In genomic region chr22:19156109-19156508, GRCh38 we compare ENCODE assay signal across 1 cellular context.
TF ChIP-seq lines count a peak whose summit lies in the region.
"Not testable (repeated sequence)": the region's sequence is repeated elsewhere in the genome, so short reads cannot be mapped to it uniquely, and the experiment has no call there.

No MANE protein-coding gene starts in this region.

TF ChIP-seq in K562, 482 proteins besides CTCF, POLR2A, EP300 and RAD21:
- TF ChIP-seq ZNF263 (CRISPR knock-in tag; IDR thresholded peaks at IDR 0.05; ENCODE audit: borderline replicate concordance) (0 out of 2 replicates have a peak, but pooled peaks have one; percentile 29), CEBPG (CRISPR knock-in tag; IDR thresholded peaks at IDR 0.05) (0 out of 2 replicates have a peak, but pooled peaks have one; percentile 31), USF1 (CRISPR knock-in tag; IDR thresholded peaks at IDR 0.05) (peak; percentile 60), TGIF2 (CRISPR knock-in tag; IDR thresholded peaks at IDR 0.05) (peak; percentile 81; the same call in 1 of the 2 replicates), MCM3 (IDR thresholded peaks at IDR 0.05) (0 out of 2 replicates have a peak, but pooled peaks have one; percentile 28), FOXA3 (CRISPR knock-in tag; conservative IDR thresholded peaks at IDR 0.05 in 1 of 2, IDR thresholded peaks at IDR 0.05 in 1 of 2) (0 out of 4 replicates have a peak, but pooled peaks of 1 of the 2 experiments have one; percentile 24), TEAD4 (CRISPR knock-in tag; IDR thresholded peaks at IDR 0.05; ENCODE audit: borderline replicate concordance) (0 out of 2 replicates have a peak, but pooled peaks have one; percentile 69), IRF2 (CRISPR knock-in tag; IDR thresholded peaks at IDR 0.05) (peak; percentile 87; the same call in 1 of the 2 replicates), CEBPB (tag; IDR thresholded peaks at IDR 0.05) (peak; percentile 77)
- TF ChIP-seq CEBPG (tag; conservative IDR thresholded peaks at IDR 0.05 in 1 of 2, IDR thresholded peaks at IDR 0.05 in 1 of 2); TEAD4 (IDR thresholded peaks at IDR 0.05; ENCODE audit: low read length): not testable (repeated sequence)
TF ChIP-seq in K562: peak in this region for 9; not testable (repeated sequence) for 473.
